1 cellular context compared by ENCODE assay signal in genomic region chr19:10158071-10158470, GRCh38.
TF ChIP-seq lines count a peak whose summit lies in the region.

No MANE protein-coding gene starts in this region.

TF ChIP-seq in GM12878, 131 proteins besides CTCF, POLR2A, EP300 and RAD21:
- TF ChIP-seq E4F1 (IDR thresholded peaks at IDR 0.05; ENCODE audit: borderline replicate concordance, partially characterized antibody) (no peak), YY1 (IDR thresholded peaks at IDR 0.05; ENCODE audit: low read depth, low read length) (no peak), MLLT1 (IDR thresholded peaks at IDR 0.05) (no peak), HCFC1 (IDR thresholded peaks at IDR 0.05; ENCODE audit: low read length) (no peak), TBL1XR1 (IDR thresholded peaks at IDR 0.05; ENCODE audit: low read depth, low read length) (no peak), PRDM15 (CRISPR knock-in tag; IDR thresholded peaks at IDR 0.05) (no peak), RBBP5 (conservative IDR thresholded peaks at IDR 0.05) (no peak), EED (IDR thresholded peaks at IDR 0.05; ENCODE audit: low read depth) (no peak), ZNF217 (IDR thresholded peaks at IDR 0.05) (no peak), CEBPZ (IDR thresholded peaks at IDR 0.05; ENCODE audit: low read depth, low read length) (no peak)
